In the genomic region with DNA sequence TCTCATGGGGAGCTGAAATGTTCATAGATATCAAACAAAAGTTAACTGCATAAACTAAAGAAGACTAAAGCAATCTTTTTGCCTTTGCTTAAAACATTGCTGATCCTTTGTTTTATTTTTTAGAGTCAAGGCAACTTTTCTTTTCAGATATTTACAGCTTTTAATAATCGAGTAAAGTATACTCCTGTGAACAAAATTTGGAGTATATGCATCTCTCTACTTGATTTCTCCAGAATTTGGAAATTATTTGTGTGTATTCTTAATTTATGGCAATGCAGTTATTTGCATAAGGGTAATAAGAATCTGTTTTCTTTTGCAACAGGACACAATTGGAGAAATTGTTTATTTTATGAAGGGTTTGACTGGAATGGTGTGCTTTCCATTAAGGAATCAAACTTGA, we compare ENCODE assay signal across 1 cellular context.
TF ChIP-seq lines count a peak whose summit lies in the region.

No MANE protein-coding gene starts in this region.

TF ChIP-seq in K562, 482 proteins besides CTCF, POLR2A, EP300 and RAD21:
- no peak for TF ChIP-seq ARHGAP35 (IDR thresholded peaks at IDR 0.05; ENCODE audit: partially characterized antibody)
- no peak for TF ChIP-seq ZNF707 (CRISPR knock-in tag; conservative IDR thresholded peaks at IDR 0.05)
- TF ChIP-seq, protein P1, sequence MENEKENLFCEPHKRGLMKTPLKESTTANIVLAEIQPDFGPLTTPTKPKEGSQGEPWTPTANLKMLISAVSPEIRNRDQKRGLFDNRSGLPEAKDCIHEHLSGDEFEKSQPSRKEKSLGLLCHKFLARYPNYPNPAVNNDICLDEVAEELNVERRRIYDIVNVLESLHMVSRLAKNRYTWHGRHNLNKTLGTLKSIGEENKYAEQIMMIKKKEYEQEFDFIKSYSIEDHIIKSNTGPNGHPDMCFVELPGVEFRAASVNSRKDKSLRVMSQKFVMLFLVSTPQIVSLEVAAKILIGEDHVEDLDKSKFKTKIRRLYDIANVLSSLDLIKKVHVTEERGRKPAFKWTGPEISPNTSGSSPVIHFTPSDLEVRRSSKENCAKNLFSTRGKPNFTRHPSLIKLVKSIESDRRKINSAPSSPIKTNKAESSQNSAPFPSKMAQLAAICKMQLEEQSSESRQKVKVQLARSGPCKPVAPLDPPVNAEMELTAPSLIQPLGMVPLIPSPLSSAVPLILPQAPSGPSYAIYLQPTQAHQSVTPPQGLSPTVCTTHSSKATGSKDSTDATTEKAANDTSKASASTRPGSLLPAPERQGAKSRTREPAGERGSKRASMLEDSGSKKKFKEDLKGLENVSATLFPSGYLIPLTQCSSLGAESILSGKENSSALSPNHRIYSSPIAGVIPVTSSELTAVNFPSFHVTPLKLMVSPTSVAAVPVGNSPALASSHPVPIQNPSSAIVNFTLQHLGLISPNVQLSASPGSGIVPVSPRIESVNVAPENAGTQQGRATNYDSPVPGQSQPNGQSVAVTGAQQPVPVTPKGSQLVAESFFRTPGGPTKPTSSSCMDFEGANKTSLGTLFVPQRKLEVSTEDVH (IDR thresholded peaks at IDR 0.05; ENCODE audit: low read depth, partially characterized antibody): no peak
- TF ChIP-seq YBX1 (IDR thresholded peaks at IDR 0.05): no peak
- 0 out of 4 replicates have a peak, but pooled peaks of 1 of the 2 experiments have one; percentile 27 for TF ChIP-seq TRIM24 (IDR thresholded peaks at IDR 0.05)
- TF ChIP-seq KLF1 (tag; IDR thresholded peaks at IDR 0.05): no peak
- TF ChIP-seq NFYB (IDR thresholded peaks at IDR 0.05; ENCODE audit: extremely low read depth, insufficient read length): no peak
- no peak for TF ChIP-seq ZNF780A (CRISPR knock-in tag; IDR thresholded peaks at IDR 0.05)
- TF ChIP-seq, protein P2, sequence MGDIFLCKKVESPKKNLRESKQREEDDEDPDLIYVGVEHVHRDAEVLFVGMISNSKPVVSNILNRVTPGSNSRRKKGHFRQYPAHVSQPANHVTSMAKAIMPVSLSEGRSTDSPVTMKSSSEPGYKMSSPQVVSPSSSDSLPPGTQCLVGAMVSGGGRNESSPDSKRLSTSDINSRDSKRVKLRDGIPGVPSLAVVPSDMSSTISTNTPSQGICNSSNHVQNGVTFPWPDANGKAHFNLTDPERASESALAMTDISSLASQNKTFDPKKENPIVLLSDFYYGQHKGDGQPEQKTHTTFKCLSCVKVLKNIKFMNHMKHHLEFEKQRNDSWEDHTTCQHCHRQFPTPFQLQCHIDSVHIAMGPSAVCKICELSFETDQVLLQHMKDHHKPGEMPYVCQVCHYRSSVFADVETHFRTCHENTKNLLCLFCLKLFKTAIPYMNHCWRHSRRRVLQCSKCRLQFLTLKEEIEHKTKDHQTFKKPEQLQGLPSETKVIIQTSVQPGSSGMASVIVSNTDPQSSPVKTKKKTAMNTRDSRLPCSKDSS (IDR thresholded peaks at IDR 0.05; ENCODE audit: low read depth, partially characterized antibody): peak; percentile 53
- no peak for TF ChIP-seq NBN (IDR thresholded peaks at IDR 0.05; ENCODE audit: low read depth)
- TF ChIP-seq, protein P3, sequence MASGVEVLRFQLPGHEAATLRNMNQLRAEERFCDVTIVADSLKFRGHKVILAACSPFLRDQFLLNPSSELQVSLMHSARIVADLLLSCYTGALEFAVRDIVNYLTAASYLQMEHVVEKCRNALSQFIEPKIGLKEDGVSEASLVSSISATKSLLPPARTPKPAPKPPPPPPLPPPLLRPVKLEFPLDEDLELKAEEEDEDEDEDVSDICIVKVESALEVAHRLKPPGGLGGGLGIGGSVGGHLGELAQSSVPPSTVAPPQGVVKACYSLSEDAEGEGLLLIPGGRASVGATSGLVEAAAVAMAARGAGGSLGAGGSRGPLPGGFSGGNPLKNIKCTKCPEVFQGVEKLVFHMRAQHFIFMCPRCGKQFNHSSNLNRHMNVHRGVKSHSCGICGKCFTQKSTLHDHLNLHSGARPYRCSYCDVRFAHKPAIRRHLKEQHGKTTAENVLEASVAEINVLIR (CRISPR knock-in tag; IDR thresholded peaks at IDR 0.05): no peak
- peak; percentile 84 for TF ChIP-seq TRIM28 (IDR thresholded peaks at IDR 0.05)
- TF ChIP-seq ZNF668 (CRISPR knock-in tag; IDR thresholded peaks at IDR 0.05): no peak
- TF ChIP-seq CGGBP1 (CRISPR knock-in tag; IDR thresholded peaks at IDR 0.05): no peak
- TF ChIP-seq TEAD4 (IDR thresholded peaks at IDR 0.05; ENCODE audit: low read length): 0 out of 2 replicates have a peak, but pooled peaks have one; percentile 27
- TF ChIP-seq TEAD4 (CRISPR knock-in tag; IDR thresholded peaks at IDR 0.05; ENCODE audit: borderline replicate concordance): no peak
- no peak for TF ChIP-seq IFI16 (CRISPR knock-in tag; IDR thresholded peaks at IDR 0.05)
- no peak for TF ChIP-seq XRCC3 (IDR thresholded peaks at IDR 0.05)
- TF ChIP-seq NUFIP1 (IDR thresholded peaks at IDR 0.05; ENCODE audit: partially characterized antibody): no peak
- TF ChIP-seq CBX3 (IDR thresholded peaks at IDR 0.05; ENCODE audit: borderline replicate concordance in 1 of 2, low read length in 2 of 2): peak in 1 of 2 experiments; percentile 91; a peak in 2 of 3 replicates
- no peak for TF ChIP-seq NR2C1 (IDR thresholded peaks at IDR 0.05)
- no peak for TF ChIP-seq NR2C1 (tag; IDR thresholded peaks at IDR 0.05)
- TF ChIP-seq, protein P4, sequence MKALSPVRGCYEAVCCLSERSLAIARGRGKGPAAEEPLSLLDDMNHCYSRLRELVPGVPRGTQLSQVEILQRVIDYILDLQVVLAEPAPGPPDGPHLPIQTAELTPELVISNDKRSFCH (CRISPR knock-in tag; IDR thresholded peaks at IDR 0.05): no peak
- TF ChIP-seq, protein P4 (tag; IDR thresholded peaks at IDR 0.05): no peak
- TF ChIP-seq PYGO2 (tag; IDR thresholded peaks at IDR 0.05): no peak
- TF ChIP-seq HNRNPL (IDR thresholded peaks at IDR 0.05; ENCODE audit: low read depth, low read length): no peak
- no peak for TF ChIP-seq ERF (CRISPR knock-in tag; IDR thresholded peaks at IDR 0.05)
- TF ChIP-seq, protein P5, sequence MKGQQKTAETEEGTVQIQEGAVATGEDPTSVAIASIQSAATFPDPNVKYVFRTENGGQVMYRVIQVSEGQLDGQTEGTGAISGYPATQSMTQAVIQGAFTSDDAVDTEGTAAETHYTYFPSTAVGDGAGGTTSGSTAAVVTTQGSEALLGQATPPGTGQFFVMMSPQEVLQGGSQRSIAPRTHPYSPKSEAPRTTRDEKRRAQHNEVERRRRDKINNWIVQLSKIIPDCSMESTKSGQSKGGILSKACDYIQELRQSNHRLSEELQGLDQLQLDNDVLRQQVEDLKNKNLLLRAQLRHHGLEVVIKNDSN (CRISPR knock-in tag; IDR thresholded peaks at IDR 0.05): no peak
- no peak for TF ChIP-seq SAP30 (IDR thresholded peaks at IDR 0.05; ENCODE audit: borderline replicate concordance, insufficient read depth, low read depth, low read length, poor library complexity, severe bottlenecking)
- TF ChIP-seq, protein P6, sequence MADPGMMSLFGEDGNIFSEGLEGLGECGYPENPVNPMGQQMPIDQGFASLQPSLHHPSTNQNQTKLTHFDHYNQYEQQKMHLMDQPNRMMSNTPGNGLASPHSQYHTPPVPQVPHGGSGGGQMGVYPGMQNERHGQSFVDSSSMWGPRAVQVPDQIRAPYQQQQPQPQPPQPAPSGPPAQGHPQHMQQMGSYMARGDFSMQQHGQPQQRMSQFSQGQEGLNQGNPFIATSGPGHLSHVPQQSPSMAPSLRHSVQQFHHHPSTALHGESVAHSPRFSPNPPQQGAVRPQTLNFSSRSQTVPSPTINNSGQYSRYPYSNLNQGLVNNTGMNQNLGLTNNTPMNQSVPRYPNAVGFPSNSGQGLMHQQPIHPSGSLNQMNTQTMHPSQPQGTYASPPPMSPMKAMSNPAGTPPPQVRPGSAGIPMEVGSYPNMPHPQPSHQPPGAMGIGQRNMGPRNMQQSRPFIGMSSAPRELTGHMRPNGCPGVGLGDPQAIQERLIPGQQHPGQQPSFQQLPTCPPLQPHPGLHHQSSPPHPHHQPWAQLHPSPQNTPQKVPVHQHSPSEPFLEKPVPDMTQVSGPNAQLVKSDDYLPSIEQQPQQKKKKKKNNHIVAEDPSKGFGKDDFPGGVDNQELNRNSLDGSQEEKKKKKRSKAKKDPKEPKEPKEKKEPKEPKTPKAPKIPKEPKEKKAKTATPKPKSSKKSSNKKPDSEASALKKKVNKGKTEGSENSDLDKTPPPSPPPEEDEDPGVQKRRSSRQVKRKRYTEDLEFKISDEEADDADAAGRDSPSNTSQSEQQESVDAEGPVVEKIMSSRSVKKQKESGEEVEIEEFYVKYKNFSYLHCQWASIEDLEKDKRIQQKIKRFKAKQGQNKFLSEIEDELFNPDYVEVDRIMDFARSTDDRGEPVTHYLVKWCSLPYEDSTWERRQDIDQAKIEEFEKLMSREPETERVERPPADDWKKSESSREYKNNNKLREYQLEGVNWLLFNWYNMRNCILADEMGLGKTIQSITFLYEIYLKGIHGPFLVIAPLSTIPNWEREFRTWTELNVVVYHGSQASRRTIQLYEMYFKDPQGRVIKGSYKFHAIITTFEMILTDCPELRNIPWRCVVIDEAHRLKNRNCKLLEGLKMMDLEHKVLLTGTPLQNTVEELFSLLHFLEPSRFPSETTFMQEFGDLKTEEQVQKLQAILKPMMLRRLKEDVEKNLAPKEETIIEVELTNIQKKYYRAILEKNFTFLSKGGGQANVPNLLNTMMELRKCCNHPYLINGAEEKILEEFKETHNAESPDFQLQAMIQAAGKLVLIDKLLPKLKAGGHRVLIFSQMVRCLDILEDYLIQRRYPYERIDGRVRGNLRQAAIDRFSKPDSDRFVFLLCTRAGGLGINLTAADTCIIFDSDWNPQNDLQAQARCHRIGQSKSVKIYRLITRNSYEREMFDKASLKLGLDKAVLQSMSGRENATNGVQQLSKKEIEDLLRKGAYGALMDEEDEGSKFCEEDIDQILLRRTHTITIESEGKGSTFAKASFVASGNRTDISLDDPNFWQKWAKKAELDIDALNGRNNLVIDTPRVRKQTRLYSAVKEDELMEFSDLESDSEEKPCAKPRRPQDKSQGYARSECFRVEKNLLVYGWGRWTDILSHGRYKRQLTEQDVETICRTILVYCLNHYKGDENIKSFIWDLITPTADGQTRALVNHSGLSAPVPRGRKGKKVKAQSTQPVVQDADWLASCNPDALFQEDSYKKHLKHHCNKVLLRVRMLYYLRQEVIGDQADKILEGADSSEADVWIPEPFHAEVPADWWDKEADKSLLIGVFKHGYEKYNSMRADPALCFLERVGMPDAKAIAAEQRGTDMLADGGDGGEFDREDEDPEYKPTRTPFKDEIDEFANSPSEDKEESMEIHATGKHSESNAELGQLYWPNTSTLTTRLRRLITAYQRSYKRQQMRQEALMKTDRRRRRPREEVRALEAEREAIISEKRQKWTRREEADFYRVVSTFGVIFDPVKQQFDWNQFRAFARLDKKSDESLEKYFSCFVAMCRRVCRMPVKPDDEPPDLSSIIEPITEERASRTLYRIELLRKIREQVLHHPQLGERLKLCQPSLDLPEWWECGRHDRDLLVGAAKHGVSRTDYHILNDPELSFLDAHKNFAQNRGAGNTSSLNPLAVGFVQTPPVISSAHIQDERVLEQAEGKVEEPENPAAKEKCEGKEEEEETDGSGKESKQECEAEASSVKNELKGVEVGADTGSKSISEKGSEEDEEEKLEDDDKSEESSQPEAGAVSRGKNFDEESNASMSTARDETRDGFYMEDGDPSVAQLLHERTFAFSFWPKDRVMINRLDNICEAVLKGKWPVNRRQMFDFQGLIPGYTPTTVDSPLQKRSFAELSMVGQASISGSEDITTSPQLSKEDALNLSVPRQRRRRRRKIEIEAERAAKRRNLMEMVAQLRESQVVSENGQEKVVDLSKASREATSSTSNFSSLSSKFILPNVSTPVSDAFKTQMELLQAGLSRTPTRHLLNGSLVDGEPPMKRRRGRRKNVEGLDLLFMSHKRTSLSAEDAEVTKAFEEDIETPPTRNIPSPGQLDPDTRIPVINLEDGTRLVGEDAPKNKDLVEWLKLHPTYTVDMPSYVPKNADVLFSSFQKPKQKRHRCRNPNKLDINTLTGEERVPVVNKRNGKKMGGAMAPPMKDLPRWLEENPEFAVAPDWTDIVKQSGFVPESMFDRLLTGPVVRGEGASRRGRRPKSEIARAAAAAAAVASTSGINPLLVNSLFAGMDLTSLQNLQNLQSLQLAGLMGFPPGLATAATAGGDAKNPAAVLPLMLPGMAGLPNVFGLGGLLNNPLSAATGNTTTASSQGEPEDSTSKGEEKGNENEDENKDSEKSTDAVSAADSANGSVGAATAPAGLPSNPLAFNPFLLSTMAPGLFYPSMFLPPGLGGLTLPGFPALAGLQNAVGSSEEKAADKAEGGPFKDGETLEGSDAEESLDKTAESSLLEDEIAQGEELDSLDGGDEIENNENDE (IDR thresholded peaks at IDR 0.05; ENCODE audit: low read depth, low read length): no peak
- no peak for TF ChIP-seq ARNT (IDR thresholded peaks at IDR 0.05)
- TF ChIP-seq, protein P7, sequence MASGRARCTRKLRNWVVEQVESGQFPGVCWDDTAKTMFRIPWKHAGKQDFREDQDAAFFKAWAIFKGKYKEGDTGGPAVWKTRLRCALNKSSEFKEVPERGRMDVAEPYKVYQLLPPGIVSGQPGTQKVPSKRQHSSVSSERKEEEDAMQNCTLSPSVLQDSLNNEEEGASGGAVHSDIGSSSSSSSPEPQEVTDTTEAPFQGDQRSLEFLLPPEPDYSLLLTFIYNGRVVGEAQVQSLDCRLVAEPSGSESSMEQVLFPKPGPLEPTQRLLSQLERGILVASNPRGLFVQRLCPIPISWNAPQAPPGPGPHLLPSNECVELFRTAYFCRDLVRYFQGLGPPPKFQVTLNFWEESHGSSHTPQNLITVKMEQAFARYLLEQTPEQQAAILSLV (tag; IDR thresholded peaks at IDR 0.05): no peak
- TF ChIP-seq SPI1 (IDR thresholded peaks at IDR 0.05; ENCODE audit: borderline replicate concordance, low read depth, low read length): no peak
- TF ChIP-seq CTBP1 (IDR thresholded peaks at IDR 0.05; ENCODE audit: borderline replicate concordance): no peak
- TF ChIP-seq KAT7 (CRISPR knock-in tag; IDR thresholded peaks at IDR 0.05; ENCODE audit: borderline replicate concordance): no peak
- TF ChIP-seq DMBX1 (CRISPR knock-in tag; IDR thresholded peaks at IDR 0.05; ENCODE audit: borderline replicate concordance): no peak
